ENCODE assay signal across 1 cellular context in genomic region chr2:44948565-44949328, GRCh38.
TF ChIP-seq lines count a peak whose summit lies in the region.

No MANE protein-coding gene starts in this region.

TF ChIP-seq in IMR-90, 13 proteins besides CTCF, POLR2A, EP300 and RAD21:
- TF ChIP-seq CEBPB (IDR thresholded peaks at IDR 0.05; ENCODE audit: low read depth, low read length) (no peak), MAZ (IDR thresholded peaks at IDR 0.05; ENCODE audit: borderline replicate concordance, low read depth, low read length) (no peak), CHD1 (IDR thresholded peaks at IDR 0.05; ENCODE audit: low read depth, low read length) (no peak), SMC3 (IDR thresholded peaks at IDR 0.05; ENCODE audit: low read depth, low read length) (no peak), RCOR1 (IDR thresholded peaks at IDR 0.05; ENCODE audit: insufficient replicate concordance, low read length) (no peak), USF2 (IDR thresholded peaks at IDR 0.05; ENCODE audit: low read depth, low read length) (no peak), MAFK (IDR thresholded peaks at IDR 0.05; ENCODE audit: low read depth, low read length) (no peak), RFX5 (IDR thresholded peaks at IDR 0.05; ENCODE audit: low read depth, low read length) (no peak), MXI1 (IDR thresholded peaks at IDR 0.05; ENCODE audit: borderline replicate concordance, low read depth, low read length) (no peak), BHLHE40 (IDR thresholded peaks at IDR 0.05; ENCODE audit: low read depth, low read length) (no peak), FOS (IDR thresholded peaks at IDR 0.05; ENCODE audit: low read depth, low read length) (no peak), NFE2L2 (IDR thresholded peaks at IDR 0.05; ENCODE audit: low read depth, low read length) (no peak), ELK1 (IDR thresholded peaks at IDR 0.05; ENCODE audit: borderline replicate concordance, low read depth, low read length) (no peak)
